Comparison of ENCODE assay signal across 8 cellular contexts in the genomic region with DNA sequence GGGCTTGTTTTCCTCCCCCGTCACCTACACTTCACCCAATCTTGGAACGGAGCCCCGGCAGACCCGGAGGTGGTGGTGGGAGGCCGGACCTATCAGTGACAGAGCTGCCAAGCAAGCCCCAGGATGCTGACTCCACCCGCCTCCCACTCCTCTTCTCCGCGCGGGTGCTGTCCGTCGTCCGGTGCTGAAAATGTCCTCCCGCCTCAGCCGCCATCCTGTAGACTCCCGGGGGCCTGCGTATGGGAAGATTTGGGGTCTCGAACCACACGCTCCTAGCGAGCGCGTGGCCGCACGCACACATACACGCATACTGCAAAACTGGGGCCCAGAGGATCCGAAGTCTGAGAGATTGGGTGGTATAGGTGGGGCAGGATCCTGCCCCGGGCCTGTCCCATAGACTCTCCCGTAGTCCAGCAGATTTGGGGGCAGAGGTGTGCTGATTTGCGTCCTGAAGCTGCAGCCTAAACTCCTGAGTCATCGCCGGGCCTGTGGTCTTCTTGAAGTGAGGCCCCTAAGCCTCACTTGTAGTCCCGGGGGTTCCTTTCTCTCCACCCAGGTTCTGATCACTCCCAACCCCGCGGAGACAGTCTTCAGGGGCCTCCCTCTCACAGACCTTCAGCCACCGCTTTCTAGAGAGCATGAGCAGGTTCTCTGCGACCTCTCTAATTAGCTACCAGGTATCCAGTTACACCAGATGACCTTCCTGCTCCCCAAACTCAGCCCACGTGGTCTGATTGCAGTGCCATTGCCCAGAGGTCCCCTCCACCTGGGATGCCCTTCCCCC. TPM values are rescaled to one million over a fixed set of nuclear protein-coding genes. Genes with fewer than 3 reads are reported as not detected.
DNase-seq lines count a peak whose midpoint lies in the region; ATAC-seq and TF ChIP-seq lines count a peak whose summit lies in the region.

No MANE protein-coding gene starts in this region.

- H3K4me3 ChIP-seq in Panc1 (ENCODE audit: low read depth in 2 of 2, low read length in 2 of 2) (peak overlapping the region; percentile 83 to 86), left ventricle myocardium inferior (peak overlapping the region; percentile 92)

- TF ChIP-seq CTCF in Panc1 (IDR thresholded peaks at IDR 0.05) = no peak
- no peak for TF ChIP-seq CTCF in left ventricle myocardium inferior (IDR thresholded peaks at IDR 0.05; ENCODE audit: borderline replicate concordance)

- POLR2A ChIA-PET in Panc1 (lab: Charles Lee) = interaction anchor here (0.5 to 1.2 kb wide), 10 partner anchors 8 to 1147 kb away, joined by 4 to 9 read pairs (median 5); partner anchors contain the start of gene CNIH2

- H3K27ac Mint-ChIP-seq in activated naive CD4-positive, alpha-beta T cell treated with anti-CD3 and anti-CD28 coated beads, Interleukin-2, amount 50 U/mL, for 24 hours = peak overlapping the region; percentile 86

- H3K27me3 ChIP-seq in Panc1 (ENCODE audit: control insufficient read depth, insufficient read depth, low read length) (no peaks in the 10 kb centered on the region), left ventricle myocardium inferior (ENCODE audit: low read depth) (peaks cover 44% of the 10 kb centered on the region)

- no peaks in the 10 kb centered on the region for H3K9me3 Mint-ChIP-seq in activated naive CD4-positive, alpha-beta T cell treated with anti-CD3 and anti-CD28 coated beads, Interleukin-2, amount 50 U/mL, for 24 hours

- ATAC-seq in HG02973 (IDR thresholded peaks at IDR 0.05; ENCODE audit: unreplicated experiment) (peak; percentile 38), Panc1 (peak; percentile 42), sciatic nerve (peak; percentile 76)

- DNase-seq in NCI-H2171 treated with DMSO at 0.1 percent for 48 hours (lab: John Stamatoyannopoulos, UW) (peak; percentile 44), NCI-H2171 (lab: John Stamatoyannopoulos, UW) (no peak), Panc1 (ENCODE audit: low read depth, low spot score) (peak; percentile 24), left ventricle myocardium inferior (peak; percentile 65), sciatic nerve (ENCODE audit: low spot score) (peak; percentile 88)
- DNase-seq in central memory CD4-positive, alpha-beta T cell = no peak

- H3K4me1 Mint-ChIP-seq in activated naive CD4-positive, alpha-beta T cell treated with anti-CD3 and anti-CD28 coated beads, Interleukin-2, amount 50 U/mL, for 24 hours = peaks cover 36% of the 10 kb centered on the region

- no peaks in the 10 kb centered on the region for H3K36me3 Mint-ChIP-seq in activated naive CD4-positive, alpha-beta T cell treated with anti-CD3 and anti-CD28 coated beads, Interleukin-2, amount 50 U/mL, for 24 hours

- H3K27me3 Mint-ChIP-seq in activated naive CD4-positive, alpha-beta T cell treated with anti-CD3 and anti-CD28 coated beads, Interleukin-2, amount 50 U/mL, for 24 hours = peaks cover 11% of the 10 kb centered on the region

- no peaks in the 10 kb centered on the region for H3K9me3 ChIP-seq in Panc1 (ENCODE audit: control insufficient read depth, insufficient read depth, low read depth, low read length)
- no peaks in the 10 kb centered on the region for H3K9me3 ChIP-seq in left ventricle myocardium inferior (replicated peaks)

- H3K4me3 Mint-ChIP-seq in activated naive CD4-positive, alpha-beta T cell treated with anti-CD3 and anti-CD28 coated beads, Interleukin-2, amount 50 U/mL, for 24 hours = peak overlapping the region; percentile 95

- BruUV-seq in Panc1 (replicated peaks; lab: Mats Ljungman, UMichigan) = TSS peak; percentile 79

- intact Hi-C loops in Panc1 (cut with micrococcal nuclease; ENCODE audit: unreplicated experiment) = no loop called here
- intact Hi-C loops in left ventricle myocardium inferior (cut with micrococcal nuclease) = no loop called here
- intact Hi-C loops in sciatic nerve (cut with DNase I) = no loop called here

- H3K27ac ChIP-seq in Panc1 (ENCODE audit: low read length) = peak overlapping the region; percentile 82
- H3K27ac ChIP-seq in left ventricle myocardium inferior (replicated peaks) = peak overlapping the region; percentile 97

- CTCF ChIA-PET in Panc1 (lab: Charles Lee) = interaction anchor here (0.9 to 1.3 kb wide), 2 partner anchors 22 to 67 kb away, joined by 3 to 5 read pairs; no protein-coding TSS in a partner anchor

- H3K4me1 ChIP-seq in Panc1 (ENCODE audit: control insufficient read depth, insufficient read depth, low read length) (peaks cover 20% of the 10 kb centered on the region), left ventricle myocardium inferior (peaks cover 50% of the 10 kb centered on the region)

- in situ Hi-C loops in Panc1 (cut with HindIII; ENCODE audit: low pct_unique_long_range_greater_than_20kb, low sequenced_read_pairs) = no loop called here

- H3K36me3 ChIP-seq in Panc1 (ENCODE audit: control insufficient read depth, insufficient read depth, low read length) = no peaks in the 10 kb centered on the region; the same call in none of the 2 replicates
- no peaks in the 10 kb centered on the region for H3K36me3 ChIP-seq in left ventricle myocardium inferior

RNA-seq across cellular contexts. Expression of gene YIF1A, which starts 0.8 kb away (rescaled TPM):
- total RNA-seq in Panc1 (2021; ENCODE audit: unreplicated experiment) (196 TPM), left ventricle myocardium inferior (45.6 TPM), sciatic nerve (61.1 TPM)
- 274 TPM for polyA plus RNA-seq in Panc1 (2012; ENCODE audit: insufficient read length)

RNA-seq across cellular contexts. Expression of gene TMEM151A, which starts 2.0 kb away (rescaled TPM):
- total RNA-seq in Panc1 (2021; ENCODE audit: unreplicated experiment) (11.0 TPM), left ventricle myocardium inferior (not detected), sciatic nerve (0.31 TPM)
- polyA plus RNA-seq in Panc1 (2012; ENCODE audit: insufficient read length) = 16.8 TPM

RNA-seq across cellular contexts. Expression of gene CNIH2, which starts 11.8 kb away (rescaled TPM):
- total RNA-seq in Panc1 (2021; ENCODE audit: unreplicated experiment) (9.3 TPM), left ventricle myocardium inferior (not detected), sciatic nerve (1.3 TPM)
- polyA plus RNA-seq in Panc1 (2012; ENCODE audit: insufficient read length) = 15.1 TPM

RNA-seq across cellular contexts. Expression of gene RAB1B, which starts 21.3 kb away (rescaled TPM):
- total RNA-seq in Panc1 (2021; ENCODE audit: unreplicated experiment) = 256 TPM
- polyA plus RNA-seq in Panc1 (2012; ENCODE audit: insufficient read length) = 356 TPM
- 116 TPM for total RNA-seq in left ventricle myocardium inferior
- 112 TPM for total RNA-seq in sciatic nerve

RNA-seq across cellular contexts. Expression of gene CD248, which starts 27.1 kb away (rescaled TPM):
- total RNA-seq in Panc1 (2021; ENCODE audit: unreplicated experiment) (0.15 TPM), left ventricle myocardium inferior (12.3 TPM), sciatic nerve (35.1 TPM)
- not detected for polyA plus RNA-seq in Panc1 (2012; ENCODE audit: insufficient read length)

Comparison
In these comparisons a context has a peak if more than half of its experiments do, and no peak if none do; other contexts are left out.
1. DNase-seq: peak in NCI-H2171 treated with DMSO at 0.1 percent for 48 hours (single experiment), Panc1 (single experiment), left ventricle myocardium inferior (single experiment) and sciatic nerve (single experiment); none in NCI-H2171 (single experiment) and central memory CD4-positive, alpha-beta T cell (single experiment).
2. Peak in every context shown above with its lines, with median percentiles within 50 percentile points of each other: ATAC-seq.